Comparison of ENCODE assay signal across 1 cellular context in the genomic region with DNA sequence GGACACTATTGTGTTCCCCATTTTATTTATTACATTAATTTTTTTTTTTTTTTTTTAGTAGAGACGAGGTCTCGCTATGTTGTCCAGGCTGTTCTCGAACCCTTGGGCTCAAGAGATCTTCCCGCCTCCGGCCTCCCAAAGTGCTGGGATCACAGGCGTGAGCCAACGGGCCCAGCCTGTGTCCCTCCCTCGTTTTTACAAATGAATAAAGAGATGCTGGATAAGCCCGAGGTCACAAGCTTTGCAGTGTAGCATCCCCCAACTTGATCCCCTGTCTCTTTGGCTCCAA.
TF ChIP-seq lines count a peak whose summit lies in the region.

No MANE protein-coding gene starts in this region.

TF ChIP-seq in endothelial cell of umbilical vein, 7 proteins besides CTCF, POLR2A, EP300 and RAD21:
- TF ChIP-seq GATA2 (IDR thresholded peaks at IDR 0.05; ENCODE audit: insufficient read depth, insufficient read length, low read depth, low read length) (no peak), MYC (IDR thresholded peaks at IDR 0.05; ENCODE audit: low read depth, low read length) (no peak), JUN (IDR thresholded peaks at IDR 0.05; ENCODE audit: borderline replicate concordance, insufficient read depth, insufficient read length, low read depth) (no peak), FOS (IDR thresholded peaks at IDR 0.05; ENCODE audit: borderline replicate concordance, insufficient read depth, low read length) (no peak), EZH2 (IDR thresholded peaks at IDR 0.05; ENCODE audit: borderline replicate concordance, low read depth, low read length, severe bottlenecking) (no peak), POLR2AphosphoS5 (IDR thresholded peaks at IDR 0.05; ENCODE audit: insufficient read depth, low read depth, low read length) (no peak)
- TF ChIP-seq, protein P1, sequence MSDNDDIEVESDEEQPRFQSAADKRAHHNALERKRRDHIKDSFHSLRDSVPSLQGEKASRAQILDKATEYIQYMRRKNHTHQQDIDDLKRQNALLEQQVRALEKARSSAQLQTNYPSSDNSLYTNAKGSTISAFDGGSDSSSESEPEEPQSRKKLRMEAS (IDR thresholded peaks at IDR 0.05; ENCODE audit: insufficient read depth, insufficient read length), result no peak
TF ChIP-seq in endothelial cell of umbilical vein: peak in this region for 0.
